Comparison of ENCODE assay signal across 23 cellular contexts in the genomic region with DNA sequence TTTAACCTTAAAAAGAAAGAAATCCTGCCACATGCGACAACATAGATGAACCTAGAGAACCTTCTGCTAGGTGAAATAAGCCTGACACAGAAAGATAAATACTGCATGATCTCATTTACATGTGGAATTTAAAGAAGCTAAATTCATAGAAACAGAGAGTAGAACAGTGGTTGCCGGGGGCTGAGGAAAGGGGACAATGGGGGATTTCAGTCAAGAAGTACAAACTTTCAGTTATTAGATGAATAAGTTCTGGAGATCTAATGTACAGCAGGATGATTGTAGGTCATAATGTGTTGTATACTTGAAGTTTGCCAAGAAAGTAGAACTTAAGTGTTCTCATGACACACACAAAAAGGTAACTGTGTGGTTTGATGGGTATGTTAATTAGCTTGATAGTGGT.
"Had no signal": no experiment of that assay in that cellular context is flagged by ENCODE, and none has a peak within 500 bp of the region (broad histone marks: within the 10 kb centered on the region; RNA-seq: fewer than 3 reads in every experiment).

No MANE protein-coding gene starts in this region.

- ATAC-seq: foreskin keratinocyte, gastroesophageal sphincter, heart left ventricle, left lobe of liver, natural killer cell, right lobe of liver had no signal

- H3K27ac ChIP-seq: colonic mucosa, esophagus muscularis mucosa, foreskin keratinocyte, gastroesophageal sphincter, heart left ventricle, hepatocyte, parathyroid adenoma, right lobe of liver, testis, tibial artery had no signal

- H3K27me3 ChIP-seq: colonic mucosa, hepatocyte, right lobe of liver, testis had no signal

- DNase-seq: colonic mucosa; dermis blood vessel endothelial cell; effector memory CD4-positive, alpha-beta T cell; foreskin keratinocyte; heart left ventricle; kidney; natural killer cell; occipital lobe; right lobe of liver; small intestine; stimulated activated CD4-positive, alpha-beta T cell treated with anti-CD3 and anti-CD28 coated beads, Interleukin-15, amount 100 ng/mL, for 24 hours; stimulated activated CD4-positive, alpha-beta T cell treated with anti-CD3 and anti-CD28 coated beads, Interleukin-2, amount 100 ng/mL, for 48 hours; stimulated activated naive CD4-positive, alpha-beta T cell; substantia nigra; testis; tibial artery had no signal

- H3K36me3 ChIP-seq: colonic mucosa, esophagus muscularis mucosa, gastroesophageal sphincter, heart left ventricle, right lobe of liver, tibial artery had no signal

- H2AFZ ChIP-seq: hepatocyte, parathyroid adenoma had no signal

- H3K4me1 ChIP-seq: colonic mucosa, esophagus muscularis mucosa, foreskin keratinocyte, gastroesophageal sphincter, heart left ventricle, parathyroid adenoma, right lobe of liver, testis, tibial artery had no signal

- H3K79me2 ChIP-seq: hepatocyte, parathyroid adenoma had no signal

- FAIRE-seq: endothelial cell of umbilical vein, kidney, small intestine had no signal

- H3K4me3 ChIP-seq: colonic mucosa, esophagus muscularis mucosa, gastroesophageal sphincter, heart left ventricle, hepatocyte, lung, right lobe of liver, testis, tibial artery had no signal

- H3K9me3 ChIP-seq: colonic mucosa, esophagus muscularis mucosa, heart left ventricle, right lobe of liver, testis, tibial artery had no signal

- H3K4me2 ChIP-seq: hepatocyte had no signal
